Comparison of ENCODE assay signal across 9 cellular contexts in the genomic region with DNA sequence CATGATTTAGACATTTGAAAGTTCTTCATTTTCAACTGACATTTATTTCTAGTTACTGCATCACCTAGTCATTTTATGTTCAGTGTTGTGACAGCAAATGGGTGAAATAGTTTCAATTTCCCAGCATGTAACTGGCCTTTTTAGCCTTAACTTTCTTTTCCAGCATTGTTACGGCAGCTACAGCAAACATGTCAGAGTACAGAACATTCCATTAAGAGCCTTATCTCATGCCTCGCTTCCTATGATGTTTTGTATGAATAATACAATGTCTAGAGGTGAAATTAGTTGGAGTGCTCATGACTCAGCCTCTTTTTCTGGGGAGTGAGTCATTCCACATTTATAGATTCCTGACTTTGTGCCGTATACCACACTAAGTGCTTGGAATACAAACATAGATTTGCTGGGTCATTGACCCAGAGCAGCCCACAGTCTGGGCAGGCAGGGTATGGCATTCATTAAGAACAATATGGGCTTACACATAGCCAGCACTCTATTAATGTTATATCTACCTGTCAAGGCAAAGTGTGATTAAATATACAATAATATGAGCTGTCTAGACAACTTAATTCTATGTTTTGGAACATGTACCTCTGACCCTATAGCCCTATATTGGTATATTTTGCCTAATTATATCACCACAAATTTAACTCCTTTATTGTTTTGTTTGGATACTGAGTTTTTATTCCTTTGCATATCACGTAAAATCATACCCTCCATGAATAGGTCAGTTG.
DNase-seq lines count a peak whose midpoint lies in the region; ATAC-seq and TF ChIP-seq lines count a peak whose summit lies in the region.
"Had no signal": no experiment of that assay in that cellular context is flagged by ENCODE, and none has a peak within 500 bp of the region (broad histone marks: within the 10 kb centered on the region; RNA-seq: fewer than 3 reads in every experiment).

No MANE protein-coding gene starts in this region.

- H3K4me3 ChIP-seq in cardiac fibroblast (replicated peaks in 1 of 2; ENCODE audit: low read depth in 2 of 2, low read length in 2 of 2) = no peak overlapping the region
- no peak overlapping the region for H3K4me3 ChIP-seq in mesodermal cell (ENCODE audit: extremely low read depth, insufficient read depth, low read length, poor library complexity, severe bottlenecking)
- no peak overlapping the region for H3K4me3 ChIP-seq in Peyer's patch

- H3K4me1 Mint-ChIP-seq in activated T-helper 17 cell treated with anti-CD3 and anti-CD28 coated beads, Interleukin-2, amount 50 U/mL, for 72 hours = no peaks in the 10 kb centered on the region

- H3K27me3 ChIP-seq in Peyer's patch = no peaks in the 10 kb centered on the region

- no peak overlapping the region for H3K4me3 Mint-ChIP-seq in activated T-helper 17 cell treated with anti-CD3 and anti-CD28 coated beads, Interleukin-2, amount 50 U/mL, for 72 hours
- H3K4me3 Mint-ChIP-seq: activated CD8-positive, alpha-beta T cell treated with anti-CD3 and anti-CD28 coated beads for 36 hours had no signal

- peaks cover 10% of the 10 kb centered on the region for H3K9me3 Mint-ChIP-seq in activated T-helper 17 cell treated with anti-CD3 and anti-CD28 coated beads, Interleukin-2, amount 50 U/mL, for 72 hours

- H3K36me3 ChIP-seq in mesodermal cell (ENCODE audit: control insufficient read depth, insufficient read depth, low read length) (no peaks in the 10 kb centered on the region), Peyer's patch (no peaks in the 10 kb centered on the region)

- H3K27me3 Mint-ChIP-seq in activated T-helper 17 cell treated with anti-CD3 and anti-CD28 coated beads, Interleukin-2, amount 50 U/mL, for 72 hours = no peaks in the 10 kb centered on the region
- H3K27me3 Mint-ChIP-seq: activated CD8-positive, alpha-beta T cell treated with anti-CD3 and anti-CD28 coated beads for 36 hours had no signal

- TF ChIP-seq CTCF in cardiac fibroblast (IDR thresholded peaks at IDR 0.05; ENCODE audit: low read depth, low read length) (no peak), Peyer's patch (IDR thresholded peaks at IDR 0.05) (no peak)

- no peak for TF ChIP-seq POLR2A in Peyer's patch (IDR thresholded peaks at IDR 0.05)

- H3K27ac ChIP-seq in mesodermal cell (ENCODE audit: low read depth, low read length, severe bottlenecking) (peak overlapping the region; percentile 87), Peyer's patch (peak overlapping the region in 1 of 4 donors; percentile 3)

- H3K4me1 ChIP-seq in mesodermal cell (ENCODE audit: control insufficient read depth, insufficient read depth, low read length, poor library complexity, severe bottlenecking) (peaks cover 8% of the 10 kb centered on the region), Peyer's patch (no peaks in the 10 kb centered on the region)

- ATAC-seq in activated T-helper 17 cell treated with anti-CD3 and anti-CD28 coated beads, Interleukin-2, amount 50 U/mL, for 72 hours (replicated peaks) = no peak
- no peak for ATAC-seq in HG03139 (IDR thresholded peaks at IDR 0.05; ENCODE audit: unreplicated experiment)
- ATAC-seq: activated CD8-positive, alpha-beta T cell treated with anti-CD3 and anti-CD28 coated beads for 36 hours had no signal

- H3K9me3 ChIP-seq in mesodermal cell (ENCODE audit: control insufficient read depth, low read length) (peaks cover 11% of the 10 kb centered on the region), Peyer's patch (no peaks in the 10 kb centered on the region)

- no peaks in the 10 kb centered on the region for H3K36me3 Mint-ChIP-seq in activated T-helper 17 cell treated with anti-CD3 and anti-CD28 coated beads, Interleukin-2, amount 50 U/mL, for 72 hours (ENCODE audit: low read depth)

- DNase-seq in AG08395 (ENCODE audit: low spot score) = peak; percentile 92
- DNase-seq in NCI-H1417 (lab: John Stamatoyannopoulos, UW) = peak; percentile 9 to 96 (median 75)
- DNase-seq in cardiac fibroblast (ENCODE audit: low read depth in 2 of 2) = peak; percentile 98 to 99
- no peak for DNase-seq in Peyer's patch
- DNase-seq in activated T-cell treated with anti-CD3 and anti-CD28 coated beads, Interleukin-2, amount 50 U/mL, for 48 hours = no peak
- DNase-seq: activated CD8-positive, alpha-beta T cell treated with anti-CD3 and anti-CD28 coated beads for 36 hours had no signal

- no CpG with 5 or more reads among the region's 4 CpGs for WGBS in mesodermal cell (ENCODE audit: insufficient coverage in 2 of 2), 2 experiments

- no peak overlapping the region for H3K27ac Mint-ChIP-seq in activated T-helper 17 cell treated with anti-CD3 and anti-CD28 coated beads, Interleukin-2, amount 50 U/mL, for 72 hours
- H3K27ac Mint-ChIP-seq: activated CD8-positive, alpha-beta T cell treated with anti-CD3 and anti-CD28 coated beads for 36 hours had no signal

Comparison
In these comparisons a context has a peak if more than half of its experiments do, and no peak if none do; other contexts are left out.
1. DNase-seq: peak in AG08395 (single experiment), NCI-H1417 (3 of 3) and cardiac fibroblast (2 of 2); none in Peyer's patch (0 of 3) and activated T-cell treated with anti-CD3 and anti-CD28 coated beads, Interleukin-2, amount 50 U/mL, for 48 hours (0 of 2).